ENCODE assay signal across 8 cellular contexts in the genomic region with DNA sequence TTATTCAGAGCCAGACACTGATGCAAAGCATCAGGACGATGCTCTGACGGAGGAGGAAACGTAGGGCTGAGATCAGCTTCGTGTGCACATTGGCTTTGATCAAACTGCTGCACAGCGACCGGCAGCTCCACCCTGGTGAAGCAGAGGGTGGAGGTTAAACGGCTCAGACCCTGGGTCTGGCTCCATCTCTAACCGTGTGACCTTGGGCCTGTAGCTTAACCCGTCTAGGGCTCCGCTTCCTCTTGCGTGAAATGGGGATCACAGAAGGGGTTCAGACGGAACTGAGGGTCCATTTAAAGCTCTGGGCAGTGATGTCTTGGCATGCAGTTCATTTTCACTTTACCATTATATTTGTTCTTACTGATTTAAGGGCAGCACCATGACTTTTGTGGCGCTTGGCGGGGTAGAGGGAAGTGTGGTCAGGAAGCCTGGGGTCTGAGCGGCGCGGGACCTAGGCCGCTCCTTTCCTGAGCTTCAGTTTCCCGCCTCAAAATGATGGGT. TPM values are rescaled to one million over a fixed set of nuclear protein-coding genes. Genes with fewer than 3 reads are reported as not detected.
DNase-seq lines count a peak whose midpoint lies in the region; ATAC-seq, FAIRE-seq and TF ChIP-seq lines count a peak whose summit lies in the region.

No MANE protein-coding gene starts in this region.

- H2AFZ ChIP-seq in astrocyte (ENCODE audit: low read depth, low read length), result peak overlapping the region; percentile 100

- no peaks in the 10 kb centered on the region for H4K20me1 ChIP-seq in astrocyte (ENCODE audit: insufficient read depth, low read length)

- peak; percentile 21 for ATAC-seq in HG03064 (IDR thresholded peaks at IDR 0.05; ENCODE audit: low read depth, unreplicated experiment)

- peaks cover 31% of the 10 kb centered on the region for H3K79me2 ChIP-seq in astrocyte (ENCODE audit: insufficient read depth, low read length)

- H3K27ac Mint-ChIP-seq in astrocyte (ENCODE audit: unreplicated experiment) (no peak overlapping the region), immature natural killer cell (peak overlapping the region; percentile 88 to 97 (median 90))

- no peak for TF ChIP-seq CTCF in astrocyte (IDR thresholded peaks at IDR 0.05; ENCODE audit: insufficient read depth, low read depth, low read length)

- H3K4me3 Mint-ChIP-seq in astrocyte (ENCODE audit: unreplicated experiment) (peak overlapping the region; percentile 85), immature natural killer cell (peak overlapping the region; percentile 91 to 99 (median 99))

- H3K4me3 ChIP-seq in SJCRH30 (peak overlapping the region; percentile 79), astrocyte (ENCODE audit: insufficient read depth, low read depth, low read length) (peak overlapping the region; percentile 73)

- peaks cover 17% of the 10 kb centered on the region for H3K36me3 ChIP-seq in SJCRH30
- peaks cover under 1% of the 10 kb centered on the region for H3K36me3 ChIP-seq in astrocyte (ENCODE audit: insufficient read depth, low read length)

- no peaks in the 10 kb centered on the region for H3K27me3 Mint-ChIP-seq in astrocyte (ENCODE audit: low read depth, unreplicated experiment)
- H3K27me3 Mint-ChIP-seq in immature natural killer cell (ENCODE audit: low read depth in 3 of 3), result peaks cover 5 to 6% (median 6%) of the 10 kb centered on the region in 3 donors

- peak overlapping the region; percentile 89 for H3K9ac ChIP-seq in astrocyte (ENCODE audit: low read length)

- H3K4me2 ChIP-seq in astrocyte (ENCODE audit: low read length), result peak overlapping the region; percentile 96

- in situ Hi-C loops in KBM-7 (cut with MboI; ENCODE audit: low pct_unique_long_range_greater_than_20kb, low sequenced_read_pairs), result no loop called here

- H3K4me1 ChIP-seq in SJCRH30 (peaks cover 9% of the 10 kb centered on the region; the same call in 1 of the 2 replicates), astrocyte (ENCODE audit: insufficient read depth, low read length) (peaks cover 10% of the 10 kb centered on the region)

- H3K36me3 Mint-ChIP-seq in astrocyte (ENCODE audit: low read depth, unreplicated experiment) (no peaks in the 10 kb centered on the region), immature natural killer cell (peaks cover 0 to 4% (median 2%) of the 10 kb centered on the region in 3 donors)

- H3K4me1 Mint-ChIP-seq in astrocyte (ENCODE audit: low read depth, unreplicated experiment) (no peaks in the 10 kb centered on the region), immature natural killer cell (peaks cover 22 to 33% of the 10 kb centered on the region in 2 donors)

- H3K27me3 ChIP-seq in SJCRH30 (no peaks in the 10 kb centered on the region), astrocyte (ENCODE audit: insufficient read depth, low read length) (no peaks in the 10 kb centered on the region)

- H3K9me3 ChIP-seq in SJCRH30 (replicated peaks) (no peaks in the 10 kb centered on the region), astrocyte (ENCODE audit: insufficient read depth, low read depth, low read length) (no peaks in the 10 kb centered on the region)

- peak; percentile 23 for DNase-seq in activated CD4-positive, CD25-positive, alpha-beta regulatory T cell treated with anti-CD3 and anti-CD28 coated beads, Interleukin-2, amount 50 U/mL, for 16 hours (ENCODE audit: low read depth, low spot score)
- DNase-seq in activated CD4-positive, CD25-positive, alpha-beta regulatory T cell treated with anti-CD3 and anti-CD28 coated beads, Interleukin-2, amount 50 U/mL, for 72 hours, result no peak
- no peak for DNase-seq in SJCRH30
- no peak for DNase-seq in astrocyte (ENCODE audit: low read depth)
- DNase-seq in immature natural killer cell, result peak in 2 of 3 donors; percentile 16 to 20
- DNase-seq in stimulated activated CD4-positive, alpha-beta T cell treated with anti-CD3 and anti-CD28 coated beads, Interleukin-2, amount 100 ng/mL, for 48 hours, result peak; percentile 34 to 37
- no peak for DNase-seq in KBM-7

- H3K27ac ChIP-seq in SJCRH30, result peak overlapping the region; percentile 99
- H3K27ac ChIP-seq in astrocyte (ENCODE audit: low read depth, low read length), result peak overlapping the region; percentile 83

- H3K9me3 Mint-ChIP-seq in astrocyte (ENCODE audit: unreplicated experiment) (no peaks in the 10 kb centered on the region), immature natural killer cell (no peaks in the 10 kb centered on the region)

- FAIRE-seq in astrocyte (lab: Jason Lieb, UNC), result no peak

RNA-seq across cellular contexts. Expression of a gene that starts 0.6 kb away (rescaled TPM):
- total RNA-seq in SJCRH30 (2014; rRNA removed; shearing (Covaris generic)), result 41.3 and 43.6 TPM in 2 replicates
- total RNA-seq in astrocyte, result 2.4 and 3.4 TPM in 2 replicates
- 10 to 100 TPM in 1 of 3 donors, 1 to 10 TPM in 2; 2.9 to 11.1 (median 6.0) TPM for polyA plus RNA-seq in immature natural killer cell

Comparison
In these comparisons a context has a peak if more than half of its experiments do, and no peak if none do; other contexts are left out.
1. DNase-seq: peak in activated CD4-positive, CD25-positive, alpha-beta regulatory T cell treated with anti-CD3 and anti-CD28 coated beads, Interleukin-2, amount 50 U/mL, for 16 hours (single experiment), immature natural killer cell (2 of 3) and stimulated activated CD4-positive, alpha-beta T cell treated with anti-CD3 and anti-CD28 coated beads, Interleukin-2, amount 100 ng/mL, for 48 hours (2 of 2); none in activated CD4-positive, CD25-positive, alpha-beta regulatory T cell treated with anti-CD3 and anti-CD28 coated beads, Interleukin-2, amount 50 U/mL, for 72 hours (single experiment), SJCRH30 (0 of 2), astrocyte (single experiment) and KBM-7 (single experiment).